Comparison of ENCODE assay signal across 8 cellular contexts in the genomic region with DNA sequence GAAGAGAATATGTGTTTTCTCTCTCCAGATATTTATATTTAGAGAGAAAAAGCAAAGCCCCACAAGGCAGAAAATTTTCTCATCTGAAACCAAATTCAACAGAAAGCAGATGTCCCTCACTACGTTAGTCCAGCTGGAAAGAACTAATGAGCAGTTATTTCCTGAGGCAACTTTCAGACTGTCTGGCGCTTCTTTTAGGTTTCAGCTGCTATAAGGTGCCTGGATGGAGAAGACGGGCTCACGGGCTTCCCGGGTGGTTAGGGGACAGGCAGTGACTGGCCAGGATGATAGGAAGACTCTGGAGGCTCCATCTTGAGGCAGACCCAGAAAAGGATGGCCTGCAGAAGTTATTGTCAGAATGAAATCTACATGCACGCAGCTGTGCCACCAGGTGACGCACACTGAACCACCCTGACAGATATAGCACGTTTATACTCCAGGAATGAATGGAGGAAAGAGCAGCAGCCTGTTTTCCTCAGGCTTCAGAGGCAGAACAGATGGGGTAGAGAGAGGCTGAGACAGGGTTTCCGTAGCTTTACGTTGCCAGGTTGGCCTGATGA. TPM values are rescaled to one million over a fixed set of nuclear protein-coding genes. Genes with fewer than 3 reads are reported as not detected.
DNase-seq lines count a peak whose midpoint lies in the region; ATAC-seq and TF ChIP-seq lines count a peak whose summit lies in the region.

No MANE protein-coding gene starts in this region.

- peaks cover 9% of the 10 kb centered on the region for H3K4me1 Mint-ChIP-seq in progenitor cell of endocrine pancreas (ENCODE audit: low read depth)

- no peak for TF ChIP-seq CTCF in progenitor cell of endocrine pancreas (IDR thresholded peaks at IDR 0.05; ENCODE audit: unreplicated experiment)

- H3K36me3 Mint-ChIP-seq in progenitor cell of endocrine pancreas (ENCODE audit: insufficient read depth): peaks cover 1% of the 10 kb centered on the region

- no peak overlapping the region for H3K4me3 Mint-ChIP-seq in progenitor cell of endocrine pancreas (ENCODE audit: low read depth)

- H3K9me3 Mint-ChIP-seq in progenitor cell of endocrine pancreas (ENCODE audit: low read depth): no peaks in the 10 kb centered on the region

- DNase-seq in SHP77 (lab: John Stamatoyannopoulos, UW) (peak; percentile 68 to 70), progenitor cell of endocrine pancreas (ENCODE audit: low spot score, unreplicated experiment) (no peak), NCI-H187 treated with DMSO at 0.1 percent for 48 hours (lab: John Stamatoyannopoulos, UW) (no peak), midbrain (lab: John Stamatoyannopoulos, UW) (no peak)
- DNase-seq in activated CD4-positive, alpha-beta T cell treated with anti-CD3 and anti-CD28 coated beads, Interleukin-2, amount 50 U/mL, for 4 hours: no peak

- peak overlapping the region; percentile 53 for H3K27ac Mint-ChIP-seq in progenitor cell of endocrine pancreas

- ATAC-seq in GM18519 (IDR thresholded peaks at IDR 0.05; ENCODE audit: low FRiP score, unreplicated experiment) (peak; percentile 56), HG02798 (IDR thresholded peaks at IDR 0.05; ENCODE audit: poor library complexity, unreplicated experiment) (peak; percentile 77), GM21423 (IDR thresholded peaks at IDR 0.05; ENCODE audit: unreplicated experiment) (no peak)

- H3K27me3 Mint-ChIP-seq in progenitor cell of endocrine pancreas: no peaks in the 10 kb centered on the region

RNA-seq across cellular contexts. Expression of gene MRPL35, which starts 50.7 kb away (rescaled TPM):
- total RNA-seq in progenitor cell of endocrine pancreas: 28.1 and 31.8 TPM in 2 replicates

RNA-seq across cellular contexts. Expression of gene IMMT, which starts 54.7 kb away (rescaled TPM):
- total RNA-seq in progenitor cell of endocrine pancreas: 90.1 and 94.1 TPM in 2 replicates

Comparison
In these comparisons a context has a peak if more than half of its experiments do, and no peak if none do; other contexts are left out.
1. DNase-seq: peak in SHP77 (2 of 2); none in progenitor cell of endocrine pancreas (single experiment), NCI-H187 treated with DMSO at 0.1 percent for 48 hours (single experiment), activated CD4-positive, alpha-beta T cell treated with anti-CD3 and anti-CD28 coated beads, Interleukin-2, amount 50 U/mL, for 4 hours (0 of 2) and midbrain (single experiment).